In the genomic region with DNA sequence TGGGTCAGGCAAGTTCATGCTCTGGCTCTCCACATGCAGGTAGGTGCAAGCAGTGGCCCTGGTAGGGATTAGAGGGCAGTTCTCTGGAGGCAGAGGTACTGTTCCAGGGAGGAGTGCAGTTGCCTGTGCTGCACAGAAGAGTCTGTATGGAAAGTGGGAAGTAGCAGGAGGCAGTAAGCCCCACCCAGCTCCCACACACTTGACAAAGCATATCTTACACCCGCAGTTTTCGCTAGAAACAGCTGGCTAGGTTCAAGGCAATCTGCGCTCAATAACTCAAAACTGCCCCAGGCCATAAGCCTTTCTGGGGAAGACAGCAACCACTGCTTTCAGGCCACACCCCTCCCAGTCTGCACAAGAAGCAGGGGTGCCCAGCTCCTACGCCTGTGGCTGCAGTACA, we compare ENCODE assay signal across 14 cellular contexts. TPM values are rescaled to one million over a fixed set of nuclear protein-coding genes. Genes with fewer than 3 reads are reported as not detected.
A peak's percentile ranks its signal among the peaks of the same experiment; 100 is the strongest.
DNase-seq lines count a peak whose midpoint lies in the region; TF ChIP-seq lines count a peak whose summit lies in the region.
"Had no signal": no experiment of that assay in that cellular context is flagged by ENCODE, and none has a peak within 500 bp of the region (broad histone marks: within the 10 kb centered on the region; RNA-seq: fewer than 3 reads in every experiment).

No MANE protein-coding gene starts in this region.

- H3K27ac Mint-ChIP-seq in activated naive CD4-positive, alpha-beta T cell treated with anti-CD3 and anti-CD28 coated beads, Interleukin-2, amount 10 ng/mL, durations not matched to agents 7 days and 5 days, result no peak overlapping the region

- H3K9me2 ChIP-seq in GM23248 (ENCODE audit: insufficient read depth), result no peaks in the 10 kb centered on the region

- H2AFZ ChIP-seq in GM23248, result no peak overlapping the region

- no peaks in the 10 kb centered on the region for H3K27me3 Mint-ChIP-seq in activated naive CD4-positive, alpha-beta T cell treated with anti-CD3 and anti-CD28 coated beads, Interleukin-2, amount 10 ng/mL, durations not matched to agents 7 days and 5 days

- H3K4me3 Mint-ChIP-seq in activated naive CD4-positive, alpha-beta T cell treated with anti-CD3 and anti-CD28 coated beads, Interleukin-2, amount 10 ng/mL, durations not matched to agents 7 days and 5 days, result no peak overlapping the region

- no peak for TF ChIP-seq CTCF in AG09309 (IDR thresholded peaks at IDR 0.05; ENCODE audit: control insufficient read depth, insufficient read depth, low read depth, low read length, missing control alignments)
- TF ChIP-seq CTCF in WERI-Rb-1 (IDR thresholded peaks at IDR 0.05; ENCODE audit: low read depth, low read length), result no peak

- H3K36me3 ChIP-seq in GM23248 (ENCODE audit: low read depth) (no peaks in the 10 kb centered on the region), SK-N-MC (ENCODE audit: insufficient read depth, low read length) (no peaks in the 10 kb centered on the region), WERI-Rb-1 (no peaks in the 10 kb centered on the region)
- H3K36me3 ChIP-seq: brain microvascular endothelial cell had no signal

- H3K4me3 ChIP-seq in AG09309 (ENCODE audit: control insufficient read depth, low read depth, low read length) (no peak overlapping the region), GM23248 (no peak overlapping the region), SK-N-MC (peak overlapping the region; percentile 69), WERI-Rb-1 (ENCODE audit: low read depth, low read length) (no peak overlapping the region)

- H3K4me1 Mint-ChIP-seq in activated naive CD4-positive, alpha-beta T cell treated with anti-CD3 and anti-CD28 coated beads, Interleukin-2, amount 10 ng/mL, durations not matched to agents 7 days and 5 days, result no peaks in the 10 kb centered on the region

- 13 to 19% methylated on average over 4 of the region's 4 CpGs for WGBS in GM23248 (ENCODE audit: low coverage in 1 of 2, low lambda C conversion rate in 2 of 2, missing lambda C conversion rate in 2 of 2), 2 experiments

- no peak overlapping the region for H3K9ac ChIP-seq in GM23248
- H3K9ac ChIP-seq in SK-N-MC (ENCODE audit: insufficient read length), result no peak overlapping the region
- H3K9ac ChIP-seq: KMS-11 had no signal

- H3K27ac ChIP-seq in GM23248, result no peak overlapping the region
- peak overlapping the region; percentile 64; the same call in 1 of the 2 replicates for H3K27ac ChIP-seq in SK-N-MC
- no peak overlapping the region for H3K27ac ChIP-seq in WERI-Rb-1
- H3K27ac ChIP-seq: brain microvascular endothelial cell, KMS-11 had no signal

- H3F3A ChIP-seq in GM23248 (ENCODE audit: insufficient read depth), result no peaks in the 10 kb centered on the region

- in situ Hi-C loops in GM23248 (cut with MboI), result no loop called here

- H3K9me3 ChIP-seq in GM23248 (ENCODE audit: low read depth) (no peaks in the 10 kb centered on the region), SK-N-MC (ENCODE audit: low read depth, low read length) (no peaks in the 10 kb centered on the region), WERI-Rb-1 (ENCODE audit: severe bottlenecking) (no peaks in the 10 kb centered on the region)

- H4K20me1 ChIP-seq in GM23248 (ENCODE audit: insufficient read depth), result no peaks in the 10 kb centered on the region

- CTCF ChIA-PET in activated naive CD4-positive, alpha-beta T cell treated with anti-CD3 and anti-CD28 coated beads, Interleukin-2, amount 10 ng/mL, durations not matched to agents 7 days and 5 days (lab: Charles Lee), result no interaction called here

- DNase-seq in AG09309 (ENCODE audit: low read depth) (peak; percentile 14), GM23248 (peak; percentile 8), SK-N-MC (ENCODE audit: low read depth, low spot score) (peak; percentile 74), fibroblast of the conjunctiva (ENCODE audit: low read depth) (peak; percentile 34), GM19238 (ENCODE audit: insufficient read length, low spot score) (no peak), WERI-Rb-1 (no peak)
- DNase-seq in effector CD4-positive, alpha-beta T cell, result no peak
- DNase-seq in activated naive CD4-positive, alpha-beta T cell treated with anti-CD3 and anti-CD28 coated beads, Interleukin-2, amount 10 ng/mL, durations not matched to agents 7 days and 5 days, result no peak
- DNase-seq: activated naive CD4-positive, alpha-beta T cell treated with anti-CD3 and anti-CD28 coated beads, Interleukin-2, amount 50 U/mL, for 16 hours; brain microvascular endothelial cell; NCI-H2081 treated with DMSO at 0.1 percent for 48 hours; stimulated activated CD4-positive, alpha-beta T cell treated with anti-CD3 and anti-CD28 coated beads, Interleukin-15, amount 100 ng/mL, for 24 hours had no signal

- H3K9me3 Mint-ChIP-seq in activated naive CD4-positive, alpha-beta T cell treated with anti-CD3 and anti-CD28 coated beads, Interleukin-2, amount 10 ng/mL, durations not matched to agents 7 days and 5 days, result peaks cover 13% of the 10 kb centered on the region

- H3K4me2 ChIP-seq in GM23248 (ENCODE audit: unreplicated experiment), result no peak overlapping the region
- H3K4me2 ChIP-seq: KMS-11 had no signal

- peaks cover 2% of the 10 kb centered on the region for H3K36me3 Mint-ChIP-seq in activated naive CD4-positive, alpha-beta T cell treated with anti-CD3 and anti-CD28 coated beads, Interleukin-2, amount 10 ng/mL, durations not matched to agents 7 days and 5 days

- H3K27me3 ChIP-seq in GM23248 (replicated peaks; ENCODE audit: insufficient read depth) (no peaks in the 10 kb centered on the region), WERI-Rb-1 (ENCODE audit: insufficient read depth, low read depth, severe bottlenecking) (no peaks in the 10 kb centered on the region)
- H3K27me3 ChIP-seq: brain microvascular endothelial cell had no signal

- no peaks in the 10 kb centered on the region for H3K4me1 ChIP-seq in GM23248 (ENCODE audit: insufficient read depth)

- H3K79me2 ChIP-seq in GM23248 (ENCODE audit: insufficient read depth), result no peaks in the 10 kb centered on the region

RNA-seq across cellular contexts. Expression of a gene that starts 33.1 kb away (rescaled TPM):
- not detected in 2 replicates for total RNA-seq in GM23248 (2014; rRNA removed; shearing (Covaris generic))
- polyA plus RNA-seq in GM23248 (2016; fragmentation: Nextera tagmentation; extraction: Ambion mirVana), result not detected in 2 replicates
- total RNA-seq: glomerular endothelial cell had no signal

Comparison
In these comparisons a context has a peak if more than half of its experiments do, and no peak if none do; other contexts are left out.
1. DNase-seq: peak in AG09309 (single experiment), GM23248 (single experiment), SK-N-MC (single experiment) and fibroblast of the conjunctiva (single experiment); none in GM19238 (single experiment), effector CD4-positive, alpha-beta T cell (single experiment), WERI-Rb-1 (single experiment) and activated naive CD4-positive, alpha-beta T cell treated with anti-CD3 and anti-CD28 coated beads, Interleukin-2, amount 10 ng/mL, durations not matched to agents 7 days and 5 days (single experiment).